ENCODE assay signal across 1 cellular context in the genomic region with DNA sequence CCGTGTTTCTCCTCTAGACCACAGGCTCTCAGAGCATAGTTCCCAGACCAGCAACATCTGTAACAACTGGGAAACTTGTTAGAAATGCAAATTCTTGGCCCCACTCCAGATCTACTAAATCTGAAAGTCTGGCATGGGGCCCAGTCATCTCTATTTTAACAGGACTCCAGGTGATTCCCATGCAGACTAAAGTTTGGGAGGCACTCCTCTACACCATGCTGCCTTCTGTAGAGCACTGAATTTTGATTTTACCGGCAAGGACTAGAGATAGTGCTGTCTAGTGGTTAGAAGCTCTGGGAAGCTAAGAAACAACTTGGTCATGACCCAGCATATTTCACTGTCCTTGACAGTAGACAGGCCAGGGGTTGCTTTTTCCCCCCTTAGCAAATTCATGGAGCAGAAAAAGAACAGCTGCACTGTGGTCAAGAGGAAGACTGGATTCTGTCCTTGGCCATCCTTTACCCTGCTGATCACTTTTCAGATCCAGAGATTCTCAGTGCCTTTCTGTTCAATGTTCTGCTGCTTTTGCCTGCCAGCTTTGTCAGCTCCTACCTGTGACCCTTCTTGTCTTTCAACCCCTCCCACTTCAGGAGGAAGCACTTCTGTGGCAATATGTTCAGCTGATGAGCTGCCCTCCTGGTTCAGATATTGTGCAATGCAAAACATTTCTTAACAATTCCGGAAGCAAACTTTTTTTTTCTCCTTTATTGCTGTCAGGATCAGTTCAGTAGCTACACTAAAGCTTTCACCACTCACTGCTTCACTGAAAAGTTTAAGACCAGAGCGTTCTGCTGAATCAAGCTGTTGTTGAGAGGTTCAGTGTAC.
TF ChIP-seq lines count a peak whose summit lies in the region.

No MANE protein-coding gene starts in this region.

TF ChIP-seq in HepG2, 621 proteins besides CTCF, POLR2A, EP300 and RAD21 (continued from another document and continues in another):
- no peak for TF ChIP-seq ZBTB7A (CRISPR knock-in tag; IDR thresholded peaks at IDR 0.05)
- TF ChIP-seq ZBTB7B (CRISPR knock-in tag; IDR thresholded peaks at IDR 0.05), result peak; percentile 54; the same call in 1 of the 2 replicates
- TF ChIP-seq JUND (CRISPR knock-in tag; IDR thresholded peaks at IDR 0.05), result no peak
- TF ChIP-seq NCOR1 (IDR thresholded peaks at IDR 0.05; ENCODE audit: borderline replicate concordance, low read length), result peak; percentile 82; the same call in 1 of the 2 replicates
- no peak for TF ChIP-seq SETDB1 (CRISPR knock-in tag; IDR thresholded peaks at IDR 0.05; ENCODE audit: borderline replicate concordance)
- TF ChIP-seq, protein P1, sequence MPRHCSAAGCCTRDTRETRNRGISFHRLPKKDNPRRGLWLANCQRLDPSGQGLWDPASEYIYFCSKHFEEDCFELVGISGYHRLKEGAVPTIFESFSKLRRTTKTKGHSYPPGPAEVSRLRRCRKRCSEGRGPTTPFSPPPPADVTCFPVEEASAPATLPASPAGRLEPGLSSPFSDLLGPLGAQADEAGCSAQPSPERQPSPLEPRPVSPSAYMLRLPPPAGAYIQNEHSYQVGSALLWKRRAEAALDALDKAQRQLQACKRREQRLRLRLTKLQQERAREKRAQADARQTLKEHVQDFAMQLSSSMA (CRISPR knock-in tag; IDR thresholded peaks at IDR 0.05), result no peak
- 0 out of 2 replicates have a peak, but pooled peaks have one; percentile 43 for TF ChIP-seq ZFP82 (CRISPR knock-in tag; IDR thresholded peaks at IDR 0.05; ENCODE audit: borderline replicate concordance)
- TF ChIP-seq ATF5 (CRISPR knock-in tag; IDR thresholded peaks at IDR 0.05; ENCODE audit: low read depth), result no peak
- TF ChIP-seq PHF21A (CRISPR knock-in tag; IDR thresholded peaks at IDR 0.05), result peak; percentile 84
- no peak for TF ChIP-seq ZNF333 (CRISPR knock-in tag; IDR thresholded peaks at IDR 0.05; ENCODE audit: borderline replicate concordance)
- no peak for TF ChIP-seq ZNF784 (CRISPR knock-in tag; IDR thresholded peaks at IDR 0.05; ENCODE audit: borderline replicate concordance)
- TF ChIP-seq MYC (CRISPR knock-in tag; IDR thresholded peaks at IDR 0.05; ENCODE audit: borderline replicate concordance), result no peak
- TF ChIP-seq ZMYM3 (CRISPR knock-in tag; IDR thresholded peaks at IDR 0.05), result peak; percentile 75
- TF ChIP-seq ZNF34 (CRISPR knock-in tag; IDR thresholded peaks at IDR 0.05; ENCODE audit: borderline replicate concordance), result no peak
- TF ChIP-seq KLF11 (CRISPR knock-in tag; IDR thresholded peaks at IDR 0.05), result peak; percentile 73; the same call in 1 of the 2 replicates
- TF ChIP-seq KIAA2018 (CRISPR knock-in tag; IDR thresholded peaks at IDR 0.05; ENCODE audit: borderline replicate concordance), result no peak
- TF ChIP-seq ZNF670 (CRISPR knock-in tag; IDR thresholded peaks at IDR 0.05; ENCODE audit: borderline replicate concordance), result peak; percentile 78; the same call in 1 of the 2 replicates
- TF ChIP-seq ZNF3 (CRISPR knock-in tag; IDR thresholded peaks at IDR 0.05), result 0 out of 2 replicates have a peak, but pooled peaks have one; percentile 62
- 0 out of 2 replicates have a peak, but pooled peaks have one; percentile 26 for TF ChIP-seq BRF2 (CRISPR knock-in tag; IDR thresholded peaks at IDR 0.05)
- no peak for TF ChIP-seq ZFP37 (CRISPR knock-in tag; IDR thresholded peaks at IDR 0.05; ENCODE audit: borderline replicate concordance)
- no peak for TF ChIP-seq ZNF569 (CRISPR knock-in tag; IDR thresholded peaks at IDR 0.05; ENCODE audit: borderline replicate concordance)
- peak; percentile 79; the same call in 1 of the 2 replicates for TF ChIP-seq NFKBIZ (CRISPR knock-in tag; IDR thresholded peaks at IDR 0.05)
- no peak for TF ChIP-seq ATF7 (IDR thresholded peaks at IDR 0.05)
- TF ChIP-seq ATF7 (CRISPR knock-in tag; IDR thresholded peaks at IDR 0.05), result no peak
- no peak for TF ChIP-seq DMAP1 (CRISPR knock-in tag; IDR thresholded peaks at IDR 0.05)
- TF ChIP-seq, protein P2, sequence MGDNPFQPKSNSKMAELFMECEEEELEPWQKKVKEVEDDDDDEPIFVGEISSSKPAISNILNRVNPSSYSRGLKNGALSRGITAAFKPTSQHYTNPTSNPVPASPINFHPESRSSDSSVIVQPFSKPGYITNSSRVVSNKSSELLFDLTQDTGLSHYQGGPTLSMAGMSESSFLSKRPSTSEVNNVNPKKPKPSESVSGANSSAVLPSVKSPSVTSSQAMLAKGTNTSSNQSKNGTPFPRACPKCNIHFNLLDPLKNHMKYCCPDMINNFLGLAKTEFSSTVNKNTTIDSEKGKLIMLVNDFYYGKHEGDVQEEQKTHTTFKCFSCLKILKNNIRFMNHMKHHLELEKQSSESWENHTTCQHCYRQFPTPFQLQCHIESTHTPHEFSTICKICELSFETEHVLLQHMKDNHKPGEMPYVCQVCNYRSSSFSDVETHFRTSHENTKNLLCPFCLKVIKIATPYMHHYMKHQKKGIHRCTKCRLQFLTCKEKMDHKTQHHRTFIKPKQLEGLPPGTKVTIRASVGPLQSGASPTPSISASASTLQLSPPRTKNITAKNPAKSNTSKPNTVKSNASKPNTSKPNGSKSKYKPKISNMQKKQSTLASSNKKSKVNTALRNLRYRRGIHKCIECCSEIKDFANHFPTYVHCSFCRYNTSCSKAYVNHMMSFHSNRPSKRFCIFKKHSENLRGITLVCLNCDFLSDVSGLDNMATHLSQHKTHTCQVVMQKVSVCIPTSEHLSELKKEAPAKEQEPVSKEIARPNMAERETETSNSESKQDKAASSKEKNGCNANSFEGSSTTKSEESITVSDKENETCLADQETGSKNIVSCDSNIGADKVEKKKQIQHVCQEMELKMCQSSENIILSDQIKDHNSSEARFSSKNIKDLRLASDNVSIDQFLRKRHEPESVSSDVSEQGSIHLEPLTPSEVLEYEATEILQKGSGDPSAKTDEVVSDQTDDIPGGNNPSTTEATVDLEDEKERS (CRISPR knock-in tag; IDR thresholded peaks at IDR 0.05), result no peak
- TF ChIP-seq CCAR2 (optimal IDR thresholded peaks at IDR 0.05; ENCODE audit: low read depth, low read length), result peak; percentile 64
- TF ChIP-seq MAFG (CRISPR knock-in tag; IDR thresholded peaks at IDR 0.05), result no peak
- peak; percentile 51; the same call in 1 of the 2 replicates for TF ChIP-seq GATAD1 (CRISPR knock-in tag; IDR thresholded peaks at IDR 0.05)
- peak; percentile 46; the same call in 1 of the 2 replicates for TF ChIP-seq KMT2B (CRISPR knock-in tag; IDR thresholded peaks at IDR 0.05)
- TF ChIP-seq RXRA (CRISPR knock-in tag; IDR thresholded peaks at IDR 0.05), result peak; percentile 36; the same call in 1 of the 2 replicates
- TF ChIP-seq SP5 (CRISPR knock-in tag; IDR thresholded peaks at IDR 0.05; ENCODE audit: borderline replicate concordance, low read depth), result peak; percentile 91
- peak; percentile 86 for TF ChIP-seq HDAC1 (CRISPR knock-in tag; IDR thresholded peaks at IDR 0.05)
- TF ChIP-seq SRSF9 (IDR thresholded peaks at IDR 0.05; ENCODE audit: borderline replicate concordance, insufficient read depth, low read depth, low read length, poor library complexity, severe bottlenecking), result no peak
- TF ChIP-seq, protein P3, sequence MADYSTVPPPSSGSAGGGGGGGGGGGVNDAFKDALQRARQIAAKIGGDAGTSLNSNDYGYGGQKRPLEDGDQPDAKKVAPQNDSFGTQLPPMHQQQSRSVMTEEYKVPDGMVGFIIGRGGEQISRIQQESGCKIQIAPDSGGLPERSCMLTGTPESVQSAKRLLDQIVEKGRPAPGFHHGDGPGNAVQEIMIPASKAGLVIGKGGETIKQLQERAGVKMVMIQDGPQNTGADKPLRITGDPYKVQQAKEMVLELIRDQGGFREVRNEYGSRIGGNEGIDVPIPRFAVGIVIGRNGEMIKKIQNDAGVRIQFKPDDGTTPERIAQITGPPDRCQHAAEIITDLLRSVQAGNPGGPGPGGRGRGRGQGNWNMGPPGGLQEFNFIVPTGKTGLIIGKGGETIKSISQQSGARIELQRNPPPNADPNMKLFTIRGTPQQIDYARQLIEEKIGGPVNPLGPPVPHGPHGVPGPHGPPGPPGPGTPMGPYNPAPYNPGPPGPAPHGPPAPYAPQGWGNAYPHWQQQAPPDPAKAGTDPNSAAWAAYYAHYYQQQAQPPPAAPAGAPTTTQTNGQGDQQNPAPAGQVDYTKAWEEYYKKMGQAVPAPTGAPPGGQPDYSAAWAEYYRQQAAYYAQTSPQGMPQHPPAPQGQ (CRISPR knock-in tag; IDR thresholded peaks at IDR 0.05; ENCODE audit: borderline replicate concordance), result no peak
